In genomic region chr17:74767111-74767516, GRCh38 we compare ENCODE assay signal across 14 cellular contexts. TPM values are rescaled to one million over a fixed set of nuclear protein-coding genes. Genes with fewer than 3 reads are reported as not detected.
DNase-seq lines count a peak whose midpoint lies in the region; ATAC-seq and TF ChIP-seq lines count a peak whose summit lies in the region.
"Had no signal": no experiment of that assay in that cellular context is flagged by ENCODE, and none has a peak within 500 bp of the region (broad histone marks: within the 10 kb centered on the region; RNA-seq: fewer than 3 reads in every experiment).

No MANE protein-coding gene starts in this region.

- TF ChIP-seq CTCF in osteocyte (IDR thresholded peaks at IDR 0.05) (no peak), mesothelial cell of epicardium (IDR thresholded peaks at IDR 0.05; ENCODE audit: unreplicated experiment) (no peak)

- H3K9me3 Mint-ChIP-seq in osteocyte (ENCODE audit: unreplicated experiment) (no peaks in the 10 kb centered on the region), mesothelial cell of epicardium (no peaks in the 10 kb centered on the region)
- H3K9me3 Mint-ChIP-seq: H9, nephron progenitor cell, T-cell had no signal

- H3K4me1 Mint-ChIP-seq in T-helper 17 cell, result peaks cover 25% of the 10 kb centered on the region
- H3K4me1 Mint-ChIP-seq in osteocyte (ENCODE audit: unreplicated experiment), result peaks cover 60% of the 10 kb centered on the region
- H3K4me1 Mint-ChIP-seq in mesothelial cell of epicardium, result peaks cover 23% of the 10 kb centered on the region

- H3K27me3 Mint-ChIP-seq in T-helper 17 cell (no peaks in the 10 kb centered on the region), osteocyte (ENCODE audit: unreplicated experiment) (no peaks in the 10 kb centered on the region), mesothelial cell of epicardium (ENCODE audit: low read depth) (no peaks in the 10 kb centered on the region)
- H3K27me3 Mint-ChIP-seq: T-cell had no signal

- H3K9me3 ChIP-seq in T-helper 17 cell (ENCODE audit: control insufficient read depth, low read length, poor library complexity, severe bottlenecking), result no peaks in the 10 kb centered on the region

- H3K36me3 Mint-ChIP-seq in T-helper 17 cell (ENCODE audit: low read depth), result peaks cover 3% of the 10 kb centered on the region
- H3K36me3 Mint-ChIP-seq in osteocyte (ENCODE audit: unreplicated experiment), result peaks cover 26% of the 10 kb centered on the region
- H3K36me3 Mint-ChIP-seq in mesothelial cell of epicardium, result peaks cover 10% of the 10 kb centered on the region

- H3K27ac Mint-ChIP-seq in T-helper 17 cell, result peak overlapping the region; percentile 86
- peak overlapping the region; percentile 72 for H3K27ac Mint-ChIP-seq in osteocyte (ENCODE audit: unreplicated experiment)
- no peak overlapping the region for H3K27ac Mint-ChIP-seq in mesothelial cell of epicardium
- H3K27ac Mint-ChIP-seq: nephron progenitor cell had no signal

- DNase-seq in Ammon's horn (ENCODE audit: low spot score) (peak; percentile 95), T-helper 17 cell (no peak), head of caudate nucleus (peak; percentile 80 to 97 (median 93)), osteocyte (ENCODE audit: extremely low spot score, unreplicated experiment) (no peak), NCI-H187 treated with DMSO at 0.1 percent for 48 hours (lab: John Stamatoyannopoulos, UW) (no peak), mesothelial cell of epicardium (ENCODE audit: low spot score in 2 of 2, unreplicated experiment in 2 of 2) (no peak)
- DNase-seq: activated CD4-positive, alpha-beta T cell treated with anti-CD3 and anti-CD28 coated beads, Interleukin-2, amount 50 U/mL, for 4 hours; activated gamma-delta T cell treated with Interleukin-2 at 50 U/mL for 16 hours; H9; nephron progenitor cell; T-cell had no signal

- intact Hi-C loops in head of caudate nucleus (cut with DNase I), result no loop called here

- ATAC-seq in T-helper 17 cell (no peak), GM21390 (IDR thresholded peaks at IDR 0.05; ENCODE audit: unreplicated experiment) (no peak), HG02870 (IDR thresholded peaks at IDR 0.05; ENCODE audit: unreplicated experiment) (no peak)
- ATAC-seq: T-cell had no signal

- H3K4me3 Mint-ChIP-seq in T-helper 17 cell (no peak overlapping the region), osteocyte (ENCODE audit: unreplicated experiment) (no peak overlapping the region), mesothelial cell of epicardium (no peak overlapping the region)
- H3K4me3 Mint-ChIP-seq: H9, nephron progenitor cell, T-cell had no signal

RNA-seq across cellular contexts. Expression of gene NAT9, which starts 9.0 kb away (rescaled TPM):
- total RNA-seq in T-helper 17 cell (10 to 100 TPM; 32.3 to 32.8 TPM), osteocyte (48.6 and 52.5 TPM in 2 replicates), mesothelial cell of epicardium (78.2 to 83.7 TPM (median 83.1 TPM) in 3 replicates)

RNA-seq across cellular contexts. Expression of gene NHERF1, which starts 18.7 kb away (rescaled TPM):
- total RNA-seq in T-helper 17 cell (100 to 1,000 TPM; 130 to 132 TPM), osteocyte (117 and 125 TPM in 2 replicates), mesothelial cell of epicardium (34.4 to 36.2 TPM (median 34.8 TPM) in 3 replicates)

RNA-seq across cellular contexts. Expression of gene RAB37, which starts 30.1 kb away (rescaled TPM):
- total RNA-seq in T-helper 17 cell (10 to 100 TPM; 41.4 to 83.3 TPM), osteocyte (not detected in 2 replicates), mesothelial cell of epicardium (0.16 to 0.38 TPM (median 0.24 TPM) in 3 replicates)
- total RNA-seq: Daoy had no signal

RNA-seq across cellular contexts. Expression of gene CD300LF, which starts 54.4 kb away (rescaled TPM):
- total RNA-seq in T-helper 17 cell (1 to 10 TPM in 1 of 2 donors, under 1 TPM in 1; 0.29 to 1.9 TPM), osteocyte (not detected in 2 replicates), mesothelial cell of epicardium (not detected in 3 replicates)
- total RNA-seq: Daoy, H9 had no signal

Comparison
In these comparisons a context has a peak if more than half of its experiments do, and no peak if none do; other contexts are left out.
1. DNase-seq: peak in Ammon's horn (single experiment) and head of caudate nucleus (42 of 42); none in T-helper 17 cell (0 of 3), osteocyte (single experiment), NCI-H187 treated with DMSO at 0.1 percent for 48 hours (single experiment) and mesothelial cell of epicardium (0 of 2).
2. RNA of gene RAB37, which starts 30.1 kb away (total RNA-seq): 41.4 to 83.3 TPM in T-helper 17 cell; 0.16 to 0.38 TPM in mesothelial cell of epicardium and not detected in osteocyte; every median in the first group is over 10 times any median in the second.